In the genomic region with DNA sequence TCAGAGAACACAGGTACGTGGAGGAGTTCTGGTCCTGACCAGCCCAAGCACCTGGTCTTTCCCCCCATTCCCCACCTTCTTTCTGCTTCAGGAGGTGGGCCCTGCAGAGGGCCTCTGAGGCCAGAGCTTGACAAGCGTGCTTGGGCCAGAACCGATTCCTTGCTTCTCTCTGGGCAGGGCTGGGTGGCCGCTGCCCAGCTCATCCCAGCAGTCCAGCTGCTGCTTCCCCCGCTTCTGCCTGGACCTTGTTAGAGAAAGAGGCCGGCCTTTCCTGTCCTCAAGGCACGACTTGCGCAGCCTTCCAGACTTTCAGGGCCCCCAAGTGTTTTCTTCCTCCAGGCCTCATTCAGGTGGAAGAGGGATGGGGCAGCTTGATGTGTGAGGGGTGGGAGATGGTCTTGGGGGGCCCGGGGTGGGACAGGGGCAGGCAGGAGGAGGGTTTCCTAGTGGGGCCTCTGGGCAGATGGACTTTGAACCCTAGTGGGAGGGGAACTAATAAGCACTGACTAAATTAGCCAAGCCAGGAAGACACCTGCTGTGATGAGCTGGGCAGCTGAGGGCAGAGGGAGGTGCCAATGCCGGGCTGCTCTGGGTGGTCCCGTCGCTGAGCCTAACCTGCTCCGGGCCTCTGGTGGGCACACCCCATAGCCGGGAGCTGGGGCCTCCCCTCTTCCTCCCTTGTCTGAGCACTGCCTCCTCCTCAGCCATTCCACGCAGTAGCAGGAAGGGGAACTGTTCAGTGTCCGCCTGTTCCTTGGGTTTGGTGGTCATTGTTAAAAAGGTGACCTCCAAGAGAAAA, we compare ENCODE assay signal across 1 cellular context.
TF ChIP-seq lines count a peak whose summit lies in the region.

No MANE protein-coding gene starts in this region.

TF ChIP-seq in HepG2, 621 proteins besides CTCF, POLR2A, EP300 and RAD21 (continued from another document):
- TF ChIP-seq, protein P1, sequence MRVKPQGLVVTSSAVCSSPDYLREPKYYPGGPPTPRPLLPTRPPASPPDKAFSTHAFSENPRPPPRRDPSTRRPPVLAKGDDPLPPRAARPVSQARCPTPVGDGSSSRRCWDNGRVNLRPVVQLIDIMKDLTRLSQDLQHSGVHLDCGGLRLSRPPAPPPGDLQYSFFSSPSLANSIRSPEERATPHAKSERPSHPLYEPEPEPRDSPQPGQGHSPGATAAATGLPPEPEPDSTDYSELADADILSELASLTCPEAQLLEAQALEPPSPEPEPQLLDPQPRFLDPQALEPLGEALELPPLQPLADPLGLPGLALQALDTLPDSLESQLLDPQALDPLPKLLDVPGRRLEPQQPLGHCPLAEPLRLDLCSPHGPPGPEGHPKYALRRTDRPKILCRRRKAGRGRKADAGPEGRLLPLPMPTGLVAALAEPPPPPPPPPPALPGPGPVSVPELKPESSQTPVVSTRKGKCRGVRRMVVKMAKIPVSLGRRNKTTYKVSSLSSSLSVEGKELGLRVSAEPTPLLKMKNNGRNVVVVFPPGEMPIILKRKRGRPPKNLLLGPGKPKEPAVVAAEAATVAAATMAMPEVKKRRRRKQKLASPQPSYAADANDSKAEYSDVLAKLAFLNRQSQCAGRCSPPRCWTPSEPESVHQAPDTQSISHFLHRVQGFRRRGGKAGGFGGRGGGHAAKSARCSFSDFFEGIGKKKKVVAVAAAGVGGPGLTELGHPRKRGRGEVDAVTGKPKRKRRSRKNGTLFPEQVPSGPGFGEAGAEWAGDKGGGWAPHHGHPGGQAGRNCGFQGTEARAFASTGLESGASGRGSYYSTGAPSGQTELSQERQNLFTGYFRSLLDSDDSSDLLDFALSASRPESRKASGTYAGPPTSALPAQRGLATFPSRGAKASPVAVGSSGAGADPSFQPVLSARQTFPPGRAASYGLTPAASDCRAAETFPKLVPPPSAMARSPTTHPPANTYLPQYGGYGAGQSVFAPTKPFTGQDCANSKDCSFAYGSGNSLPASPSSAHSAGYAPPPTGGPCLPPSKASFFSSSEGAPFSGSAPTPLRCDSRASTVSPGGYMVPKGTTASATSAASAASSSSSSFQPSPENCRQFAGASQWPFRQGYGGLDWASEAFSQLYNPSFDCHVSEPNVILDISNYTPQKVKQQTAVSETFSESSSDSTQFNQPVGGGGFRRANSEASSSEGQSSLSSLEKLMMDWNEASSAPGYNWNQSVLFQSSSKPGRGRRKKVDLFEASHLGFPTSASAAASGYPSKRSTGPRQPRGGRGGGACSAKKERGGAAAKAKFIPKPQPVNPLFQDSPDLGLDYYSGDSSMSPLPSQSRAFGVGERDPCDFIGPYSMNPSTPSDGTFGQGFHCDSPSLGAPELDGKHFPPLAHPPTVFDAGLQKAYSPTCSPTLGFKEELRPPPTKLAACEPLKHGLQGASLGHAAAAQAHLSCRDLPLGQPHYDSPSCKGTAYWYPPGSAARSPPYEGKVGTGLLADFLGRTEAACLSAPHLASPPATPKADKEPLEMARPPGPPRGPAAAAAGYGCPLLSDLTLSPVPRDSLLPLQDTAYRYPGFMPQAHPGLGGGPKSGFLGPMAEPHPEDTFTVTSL (CRISPR knock-in tag; IDR thresholded peaks at IDR 0.05; ENCODE audit: borderline replicate concordance): no peak
- TF ChIP-seq HNRNPL (IDR thresholded peaks at IDR 0.05; ENCODE audit: low read depth, low read length): peak; percentile 75; the same call in 1 of the 2 replicates
- no peak for TF ChIP-seq FOSL1 (CRISPR knock-in tag; IDR thresholded peaks at IDR 0.05; ENCODE audit: borderline replicate concordance)
- peak; percentile 21; the same call in 1 of the 2 replicates for TF ChIP-seq EEA1 (CRISPR knock-in tag; IDR thresholded peaks at IDR 0.05; ENCODE audit: borderline replicate concordance)
